In genomic region chr13:90395348-90395747, GRCh38 we compare ENCODE assay signal across 7 cellular contexts.
"Had no signal": no experiment of that assay in that cellular context is flagged by ENCODE, and none has a peak within 500 bp of the region (broad histone marks: within the 10 kb centered on the region; RNA-seq: fewer than 3 reads in every experiment).

No MANE protein-coding gene starts in this region.

- DNase-seq: GDM1, GF-D8 had no signal

- ATAC-seq: GM12878 had no signal

- H3K4me3 ChIP-seq: GM12878 had no signal

- FAIRE-seq: GM12878, GM12891, GM12892, GM18507, GM19239 had no signal
